ENCODE assay signal across 11 cellular contexts in the genomic region with DNA sequence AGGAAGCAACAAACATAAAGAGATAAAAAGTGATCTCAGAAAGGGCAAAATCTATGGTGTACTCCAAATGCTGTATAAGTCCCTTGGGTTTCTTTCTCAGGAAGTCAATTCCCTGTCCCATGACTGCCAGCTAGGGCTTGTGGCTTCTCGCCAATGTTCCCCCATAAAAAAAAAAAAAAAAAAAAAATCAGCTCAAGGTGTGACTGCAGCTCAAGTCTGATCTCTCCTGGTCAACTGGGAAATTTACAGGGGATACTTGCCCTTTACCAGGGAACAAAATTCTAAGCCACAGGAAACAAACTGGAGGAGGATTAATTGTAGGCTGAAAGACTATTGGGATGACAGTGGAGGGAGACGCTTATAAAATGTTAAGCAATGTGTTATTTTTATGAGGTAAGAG.
DNase-seq lines count a peak whose midpoint lies in the region; ATAC-seq and TF ChIP-seq lines count a peak whose summit lies in the region.
"Had no signal": no experiment of that assay in that cellular context is flagged by ENCODE, and none has a peak within 500 bp of the region (broad histone marks: within the 10 kb centered on the region; RNA-seq: fewer than 3 reads in every experiment).

No MANE protein-coding gene starts in this region.

- DNase-seq in AG09319 (ENCODE audit: extremely low read depth, low read depth) (no peak), GM13977 (ENCODE audit: low spot score) (no peak), NT2/D1 (ENCODE audit: low read depth, low spot score) (peak; percentile 33), fibroblast of mammary gland (ENCODE audit: low read depth) (peak; percentile 52), GDM1 (lab: John Stamatoyannopoulos, UW) (no peak)
- DNase-seq: activated naive CD4-positive, alpha-beta T cell treated with anti-CD3 and anti-CD28 coated beads, Interleukin-2, amount 50 U/mL, for 16 hours; occipital lobe; T-helper 17 cell had no signal

- H3K4me3 ChIP-seq in NT2/D1 (ENCODE audit: insufficient read length, low read depth) (no peak overlapping the region), fibroblast of mammary gland (ENCODE audit: control insufficient read depth, low read depth, low read length) (no peak overlapping the region)

- H3K36me3 ChIP-seq in NT2/D1 (ENCODE audit: insufficient read depth, insufficient read length, low read length), result no peaks in the 10 kb centered on the region

- no peaks in the 10 kb centered on the region for H3K9me3 ChIP-seq in NT2/D1 (ENCODE audit: insufficient read depth, low read length)

- peak; percentile 17 for TF ChIP-seq CTCF in AG09319 (IDR thresholded peaks at IDR 0.05; ENCODE audit: low read depth, low read length)
- TF ChIP-seq CTCF in GM13977 (IDR thresholded peaks at IDR 0.05; ENCODE audit: extremely low read depth, insufficient read depth, missing control alignments), result peak; percentile 38
- TF ChIP-seq CTCF in fibroblast of mammary gland (conservative IDR thresholded peaks at IDR 0.05; ENCODE audit: control insufficient read depth, insufficient read depth, low read depth, low read length), result peak; percentile 42

- H3K4me1 ChIP-seq in NT2/D1 (ENCODE audit: insufficient read depth, insufficient read length), result no peaks in the 10 kb centered on the region

- in situ Hi-C loops in GM13977 (cut with MboI; ENCODE audit: low pct_unique_long_range_greater_than_20kb, low sequenced_read_pairs, unreplicated experiment), result no loop called here

- no peak overlapping the region for H3K9ac ChIP-seq in NT2/D1 (ENCODE audit: insufficient read length, low read depth)

- H3K27me3 ChIP-seq in NT2/D1 (ENCODE audit: insufficient read depth, insufficient read length), result no peaks in the 10 kb centered on the region

- ATAC-seq in GM21447 (IDR thresholded peaks at IDR 0.05; ENCODE audit: unreplicated experiment) (no peak), GM21825 (IDR thresholded peaks at IDR 0.05; ENCODE audit: unreplicated experiment) (no peak), HG03108 (IDR thresholded peaks at IDR 0.05; ENCODE audit: unreplicated experiment) (no peak)
- ATAC-seq: T-helper 17 cell had no signal

Comparison
In these comparisons a context has a peak if more than half of its experiments do, and no peak if none do; other contexts are left out.
1. DNase-seq: peak in NT2/D1 (single experiment) and fibroblast of mammary gland (single experiment); none in AG09319 (single experiment), GM13977 (single experiment) and GDM1 (single experiment).
2. Peak in every context shown above with its lines, with median percentiles within 50 percentile points of each other: CTCF ChIP-seq.